ENCODE assay signal across 1 cellular context in the genomic region with DNA sequence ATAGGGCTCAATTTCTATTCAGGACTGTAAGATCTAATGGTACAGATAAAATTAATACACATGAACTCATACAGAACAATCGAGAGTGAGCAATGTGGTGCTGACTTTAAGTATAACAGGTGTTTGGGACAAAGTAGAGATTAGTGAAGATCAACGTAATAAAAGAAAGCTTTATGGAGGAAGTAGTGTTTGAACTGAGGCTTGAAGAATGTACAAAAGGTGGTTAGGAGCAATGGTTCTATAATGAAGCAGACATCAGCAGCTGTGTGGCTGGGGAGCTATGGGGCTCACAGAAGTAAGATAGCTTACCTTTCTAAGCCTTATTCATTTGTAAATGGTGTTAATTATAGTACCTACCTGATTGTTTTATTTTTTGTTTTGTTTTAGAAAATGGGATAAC.
TF ChIP-seq lines count a peak whose summit lies in the region.

No MANE protein-coding gene starts in this region.

TF ChIP-seq in WTC11, 78 proteins besides CTCF, POLR2A, EP300 and RAD21 (continued from another document):
- TF ChIP-seq AR (CRISPR knock-in tag; IDR thresholded peaks at IDR 0.05) (no peak), JAZF1 (CRISPR knock-in tag; IDR thresholded peaks at IDR 0.05) (no peak), CREM (CRISPR knock-in tag; IDR thresholded peaks at IDR 0.05) (no peak), SOX15 (CRISPR knock-in tag; IDR thresholded peaks at IDR 0.05) (no peak), NFYB (CRISPR knock-in tag; conservative IDR thresholded peaks at IDR 0.05; ENCODE audit: low read depth) (no peak), FOXP1 (CRISPR knock-in tag; IDR thresholded peaks at IDR 0.05; ENCODE audit: borderline replicate concordance) (no peak), IRF2 (CRISPR knock-in tag; IDR thresholded peaks at IDR 0.05; ENCODE audit: borderline replicate concordance, low read depth) (no peak), CDX4 (CRISPR knock-in tag; IDR thresholded peaks at IDR 0.05; ENCODE audit: borderline replicate concordance) (no peak), PRRX2 (CRISPR knock-in tag; IDR thresholded peaks at IDR 0.05) (no peak), NR1H2 (CRISPR knock-in tag; IDR thresholded peaks at IDR 0.05) (no peak)
- TF ChIP-seq, protein P1, sequence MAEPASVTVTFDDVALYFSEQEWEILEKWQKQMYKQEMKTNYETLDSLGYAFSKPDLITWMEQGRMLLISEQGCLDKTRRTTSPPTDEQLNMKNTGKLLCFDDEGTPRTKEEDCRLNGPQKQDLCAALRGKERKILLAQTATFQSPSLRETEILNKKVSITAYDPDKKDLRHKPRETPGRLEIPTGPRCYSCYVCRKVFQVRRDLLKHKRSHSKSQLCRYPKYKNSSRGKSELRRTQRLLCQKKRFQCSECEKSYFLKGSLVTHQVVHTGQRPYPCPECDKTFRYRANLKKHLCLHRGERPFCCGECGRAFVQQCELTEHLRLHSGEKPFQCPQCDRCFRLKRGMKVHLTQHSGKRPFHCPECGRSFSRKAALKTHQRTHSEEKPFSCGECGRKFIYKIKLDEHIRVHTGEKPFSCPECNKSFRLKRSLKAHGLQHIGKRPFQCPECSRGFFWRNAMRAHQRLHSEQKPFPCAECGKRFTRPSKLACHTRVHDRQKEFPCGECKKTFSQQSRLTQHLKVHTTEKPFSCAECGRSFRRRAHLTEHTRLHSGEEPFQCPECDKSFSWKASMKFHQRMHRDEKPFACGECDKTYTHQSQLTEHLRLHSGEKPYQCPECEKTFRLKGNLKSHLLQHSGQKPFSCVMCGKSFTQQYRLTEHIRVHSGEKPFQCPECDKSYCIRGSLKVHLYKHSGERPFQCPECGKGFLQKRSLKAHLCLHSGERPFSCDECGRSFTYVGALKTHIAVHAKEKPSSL (CRISPR knock-in tag; conservative IDR thresholded peaks at IDR 0.05): no peak
